In genomic region chr19:54335979-54336892, GRCh38 we compare ENCODE assay signal across 1 cellular context.
TF ChIP-seq lines count a peak whose summit lies in the region.

No MANE protein-coding gene starts in this region.

TF ChIP-seq in GM12878, 131 proteins besides CTCF, POLR2A, EP300 and RAD21:
- TF ChIP-seq NFXL1 (IDR thresholded peaks at IDR 0.05; ENCODE audit: borderline replicate concordance) (no peak), PKNOX1 (IDR thresholded peaks at IDR 0.05) (no peak), ZBED1 (IDR thresholded peaks at IDR 0.05; ENCODE audit: borderline replicate concordance) (0 out of 2 replicates have a peak, but pooled peaks have one; percentile 41)
